ENCODE assay signal across 8 cellular contexts in the genomic region with DNA sequence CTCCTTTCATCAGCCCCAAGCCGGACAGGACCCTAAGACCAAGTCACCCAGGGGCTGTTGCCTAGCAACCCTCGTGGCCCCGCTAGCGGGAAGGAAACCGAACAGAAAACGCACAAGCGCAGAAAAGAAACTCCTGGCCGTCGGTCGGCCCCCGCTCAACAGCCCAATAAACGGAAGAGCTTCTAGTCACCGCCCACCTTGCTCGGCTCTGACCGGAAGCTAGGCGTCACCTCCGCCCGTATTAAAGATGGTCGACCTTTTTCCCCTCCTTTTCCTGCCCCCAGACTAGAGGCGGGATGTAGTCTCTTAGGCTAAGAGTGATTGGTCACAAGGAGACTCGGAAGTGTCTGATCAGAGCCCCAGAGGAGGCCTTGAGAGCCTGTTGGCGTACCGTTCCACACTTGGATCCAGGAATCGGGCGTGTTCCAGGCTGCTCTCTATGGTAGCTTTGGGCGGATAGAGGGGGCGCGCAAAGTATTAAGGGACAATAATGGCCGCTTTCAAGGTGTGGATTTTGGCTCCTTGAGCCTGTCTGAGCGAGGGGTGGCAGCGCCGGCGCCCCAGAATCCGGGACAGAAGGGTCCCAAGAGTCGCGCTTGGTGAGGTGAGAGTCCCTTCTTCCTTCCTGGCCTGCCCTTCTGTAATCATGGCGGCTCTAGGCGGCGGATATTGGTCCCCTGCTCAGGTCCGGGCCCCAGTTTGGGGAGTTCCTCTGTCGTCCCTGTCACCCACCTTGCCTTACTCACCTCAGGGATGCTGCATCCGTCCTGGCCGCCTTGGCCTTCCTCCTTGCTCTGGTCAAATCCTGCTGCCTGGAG. TPM values are rescaled to one million over a fixed set of nuclear protein-coding genes. Genes with fewer than 3 reads are reported as not detected.
A peak's percentile ranks its signal among the peaks of the same experiment; 100 is the strongest.
DNase-seq lines count a peak whose midpoint lies in the region; ATAC-seq and TF ChIP-seq lines count a peak whose summit lies in the region.

A gene (plus strand): TSS at position 400 of the 818 bp plus-strand sequence. CDS start 2,311 bp downstream, outside the sequence.
A gene (minus strand): TSS at position 173 of the 818 bp plus-strand sequence. CDS start 2,871 bp downstream, outside the sequence.

- ATAC-seq in HG02885 (IDR thresholded peaks at IDR 0.05; ENCODE audit: poor library complexity, unreplicated experiment) (peak; percentile 98), T-helper 17 cell (peak; percentile 97)

- peak within 1 kb of the TSS; percentile 91 for H3K27ac ChIP-seq in left ventricle myocardium inferior (replicated peaks)

- peak within 1 kb of the TSS; percentile 99 for H3K27ac Mint-ChIP-seq in T-helper 17 cell
- peak within 1 kb of the TSS; percentile 98 for H3K27ac Mint-ChIP-seq in progenitor cell of endocrine pancreas

- TF ChIP-seq CTCF in left ventricle myocardium inferior (IDR thresholded peaks at IDR 0.05; ENCODE audit: borderline replicate concordance) (no peak), progenitor cell of endocrine pancreas (IDR thresholded peaks at IDR 0.05; ENCODE audit: unreplicated experiment) (no peak)

- peaks cover 47% of the 10 kb centered on the region for H3K4me1 ChIP-seq in left ventricle myocardium inferior

- peaks cover 47% of the 10 kb centered on the region for H3K36me3 ChIP-seq in left ventricle myocardium inferior

- no peaks in the 10 kb centered on the region for H3K9me3 Mint-ChIP-seq in progenitor cell of endocrine pancreas (ENCODE audit: low read depth)

- H3K36me3 Mint-ChIP-seq in T-helper 17 cell (ENCODE audit: low read depth) (peaks cover 12% of the 10 kb centered on the region), progenitor cell of endocrine pancreas (ENCODE audit: insufficient read depth) (peaks cover 17% of the 10 kb centered on the region)

- peak within 1 kb of the TSS; percentile 98 for H3K4me3 Mint-ChIP-seq in T-helper 17 cell
- H3K4me3 Mint-ChIP-seq in progenitor cell of endocrine pancreas (ENCODE audit: low read depth), result peak within 1 kb of the TSS; percentile 98

- H3K9me3 ChIP-seq in T-helper 17 cell (ENCODE audit: control insufficient read depth, low read length, poor library complexity, severe bottlenecking) (no peaks in the 10 kb centered on the region), left ventricle myocardium inferior (replicated peaks) (no peaks in the 10 kb centered on the region)

- H3K27me3 ChIP-seq in left ventricle myocardium inferior (ENCODE audit: low read depth), result no peaks in the 10 kb centered on the region

- H3K27me3 Mint-ChIP-seq in T-helper 17 cell, result no peaks in the 10 kb centered on the region
- H3K27me3 Mint-ChIP-seq in progenitor cell of endocrine pancreas, result no peaks in the 10 kb centered on the region

- H3K4me3 ChIP-seq in left ventricle myocardium inferior, result peak within 1 kb of the TSS; percentile 85

- DNase-seq in NCI-H1694 treated with DMSO at 0.1 percent for 48 hours (lab: John Stamatoyannopoulos, UW) (peak; percentile 95), T-helper 17 cell (peak; percentile 74 to 84 (median 81)), amygdala (lab: John Stamatoyannopoulos, UW) (peak; percentile 35 to 99 (median 96)), left ventricle myocardium inferior (peak; percentile 92), progenitor cell of endocrine pancreas (ENCODE audit: low spot score, unreplicated experiment) (peak; percentile 77), ureter (ENCODE audit: low spot score) (peak; percentile 96)

- H3K4me1 Mint-ChIP-seq in T-helper 17 cell (peaks cover 55% of the 10 kb centered on the region), progenitor cell of endocrine pancreas (ENCODE audit: low read depth) (peaks cover 21% of the 10 kb centered on the region)

- TF ChIP-seq POLR2A in GM15510 (IDR thresholded peaks at IDR 0.05; ENCODE audit: borderline replicate concordance, extremely low read depth, insufficient read length), result peak; percentile 66

- intact Hi-C loops in left ventricle myocardium inferior (cut with micrococcal nuclease), result no loop called here

RNA-seq across cellular contexts. Expression of the first gene that starts in this region (rescaled TPM):
- 100 to 1,000 TPM in 1 of 2 donors, 10 to 100 TPM in 1; 93.5 to 122 TPM for total RNA-seq in T-helper 17 cell
- total RNA-seq in left ventricle myocardium inferior, result 38.7 TPM
- total RNA-seq in progenitor cell of endocrine pancreas, result 79.6 and 81.7 TPM in 2 replicates
- 50.1 TPM for total RNA-seq in ureter

RNA-seq across cellular contexts. Expression of the second gene that starts in this region (rescaled TPM):
- total RNA-seq in T-helper 17 cell (10 to 100 TPM; 11.3 to 14.0 TPM), left ventricle myocardium inferior (6.7 TPM), progenitor cell of endocrine pancreas (15.6 and 16.6 TPM in 2 replicates), ureter (13.9 TPM)

Comparison
In these comparisons a context has a peak if more than half of its experiments do, and no peak if none do; other contexts are left out.
1. Peak in every context shown above with its lines: DNase-seq, ATAC-seq, H3K4me3 ChIP-seq and H3K27ac ChIP-seq.